Comparison of ENCODE assay signal across 1 cellular context in the genomic region with DNA sequence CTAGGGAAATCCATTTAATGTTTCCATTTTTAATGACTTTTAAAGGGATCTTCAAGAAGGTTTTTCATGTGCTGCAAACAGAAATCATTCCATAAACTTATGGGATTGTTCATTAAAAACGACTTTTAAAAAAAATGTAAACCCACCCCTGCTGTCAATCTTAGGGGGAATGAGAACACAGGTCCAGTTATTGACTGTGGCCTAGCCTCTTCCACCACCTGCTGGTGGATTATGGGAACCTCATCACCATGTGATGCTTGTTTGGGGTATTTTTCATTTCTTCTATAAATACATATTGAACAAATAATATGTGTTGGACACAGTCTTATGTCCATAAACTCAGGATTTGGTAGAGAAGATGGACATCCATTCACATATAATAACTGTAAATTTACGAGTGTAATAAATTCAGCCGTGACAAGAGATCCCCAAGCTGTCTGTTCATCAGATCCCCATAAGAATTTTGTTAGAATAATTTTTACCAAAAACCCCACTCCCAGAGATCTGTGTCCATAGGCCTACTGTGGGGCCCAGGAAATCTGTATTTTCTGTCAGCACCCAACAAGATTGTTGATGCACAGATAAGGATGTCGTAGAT.
TF ChIP-seq lines count a peak whose summit lies in the region.

No MANE protein-coding gene starts in this region.

TF ChIP-seq in GM23338, 12 proteins besides CTCF, POLR2A, EP300 and RAD21 (continued from another document):
- TF ChIP-seq REST (IDR thresholded peaks at IDR 0.05; ENCODE audit: unreplicated experiment) (no peak), JUNB (IDR thresholded peaks at IDR 0.05; ENCODE audit: unreplicated experiment) (no peak), STAT1 (IDR thresholded peaks at IDR 0.05; ENCODE audit: unreplicated experiment) (no peak)
- TF ChIP-seq, protein P1, sequence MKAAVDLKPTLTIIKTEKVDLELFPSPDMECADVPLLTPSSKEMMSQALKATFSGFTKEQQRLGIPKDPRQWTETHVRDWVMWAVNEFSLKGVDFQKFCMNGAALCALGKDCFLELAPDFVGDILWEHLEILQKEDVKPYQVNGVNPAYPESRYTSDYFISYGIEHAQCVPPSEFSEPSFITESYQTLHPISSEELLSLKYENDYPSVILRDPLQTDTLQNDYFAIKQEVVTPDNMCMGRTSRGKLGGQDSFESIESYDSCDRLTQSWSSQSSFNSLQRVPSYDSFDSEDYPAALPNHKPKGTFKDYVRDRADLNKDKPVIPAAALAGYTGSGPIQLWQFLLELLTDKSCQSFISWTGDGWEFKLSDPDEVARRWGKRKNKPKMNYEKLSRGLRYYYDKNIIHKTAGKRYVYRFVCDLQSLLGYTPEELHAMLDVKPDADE (IDR thresholded peaks at IDR 0.05) = no peak
